In genomic region chr7:98211676-98212531, GRCh38 we compare ENCODE assay signal across 1 cellular context.
TF ChIP-seq lines count a peak whose summit lies in the region.

No MANE protein-coding gene starts in this region.

TF ChIP-seq in SK-N-SH treated with all-trans-retinoic acid at 6 μM for 48 hours, 23 proteins besides CTCF, POLR2A, EP300 and RAD21 (continued from another document):
- no peak for TF ChIP-seq CREB5 (CRISPR knock-in tag; IDR thresholded peaks at IDR 0.05; ENCODE audit: low read depth)
- TF ChIP-seq CSDC2 (CRISPR knock-in tag; IDR thresholded peaks at IDR 0.05), result no peak
